ENCODE assay signal across 26 cellular contexts in the genomic region with DNA sequence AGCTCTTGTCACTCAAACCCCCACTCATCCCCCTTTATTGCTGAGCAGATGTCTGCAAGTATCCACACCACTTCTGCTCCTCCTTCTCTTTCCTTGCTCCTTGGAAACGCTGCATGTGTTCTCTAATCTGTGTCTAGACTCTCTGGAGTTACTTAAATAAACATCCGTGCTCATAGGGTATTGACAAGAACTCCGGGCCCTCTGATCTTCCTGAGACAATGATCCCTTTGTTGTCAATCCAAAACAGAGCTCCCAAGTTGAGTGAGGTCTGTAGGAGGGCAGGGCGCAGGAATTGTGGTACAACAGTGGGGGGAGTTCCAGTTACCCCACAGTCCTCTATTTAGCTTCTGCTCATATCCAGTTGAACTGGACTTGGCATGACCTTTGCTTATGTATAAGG.
"Had no signal": no experiment of that assay in that cellular context is flagged by ENCODE, and none has a peak within 500 bp of the region (broad histone marks: within the 10 kb centered on the region; RNA-seq: fewer than 3 reads in every experiment).

No MANE protein-coding gene starts in this region.

- H3K4me1 ChIP-seq: esophagus squamous epithelium, pancreas, testis, tibial artery had no signal

- H3K9me3 ChIP-seq: esophagus squamous epithelium, neutrophil, pancreas, testis, tibial artery had no signal

- FAIRE-seq: endometrium, frontal cortex, keratinocyte, pancreas had no signal

- H3K4me3 ChIP-seq: coronary artery, esophagus squamous epithelium, lung, mucosa of descending colon, pancreas, smooth muscle cell, testis, tibial artery had no signal

- H3K4me2 ChIP-seq: smooth muscle cell had no signal

- DNase-seq: dermis blood vessel endothelial cell; effector memory CD4-positive, alpha-beta T cell; erythroblast; esophagus squamous epithelium; head of caudate nucleus; immature natural killer cell; mucosa of descending colon; naive B cell; pancreas; retina; stimulated activated CD4-positive, alpha-beta T cell treated with anti-CD3 and anti-CD28 coated beads, Interleukin-2, amount 100 ng/mL, for 24 hours; stimulated activated CD4-positive, alpha-beta T cell treated with anti-CD3 and anti-CD28 coated beads, Interleukin-4, amount 100 ng/mL, for 24 hours; stimulated activated naive CD8-positive, alpha-beta T cell treated with anti-CD3 and anti-CD28 coated beads, Interleukin-15, Interleukin-2, amounts not matched to agents 100 U/mL and 50 U/mL, for 24 hours; substantia nigra; testis; tibial artery had no signal

- H3K27me3 ChIP-seq: esophagus squamous epithelium, neutrophil, pancreas, testis, tibial artery had no signal

- ATAC-seq: mucosa of descending colon; natural killer cell treated with Interleukin-12 subunit alpha and Interleukin-12 subunit beta and Interleukin-15 and Interleukin-18, amount 100 ng/mL, for 72 hours; pancreas; sciatic nerve; stimulated activated memory B cell treated with anti-CD40 and anti-IgM and Interleukin-4, amounts not matched to agents 10 μg/mL and 1 μg/mL and 100 μg/mL, for 72 hours; stimulated activated naive CD8-positive, alpha-beta T cell treated with anti-CD3 and anti-CD28 coated beads, Interleukin-15, Interleukin-2, amounts not matched to agents 100 U/mL and 50 U/mL, for 24 hours had no signal

- H3K36me3 ChIP-seq: esophagus squamous epithelium, neutrophil, pancreas, tibial artery had no signal

- H3K27ac ChIP-seq: coronary artery, esophagus squamous epithelium, neutrophil, pancreas, testis, tibial artery had no signal
